In genomic region chr5:132915681-132916080, GRCh38 we compare ENCODE assay signal across 1 cellular context.
TF ChIP-seq lines count a peak whose summit lies in the region.

No MANE protein-coding gene starts in this region.

TF ChIP-seq in GM12878, 131 proteins besides CTCF, POLR2A, EP300 and RAD21:
- TF ChIP-seq ZNF24 (IDR thresholded peaks at IDR 0.05), result no peak
- no peak for TF ChIP-seq SPI1 (IDR thresholded peaks at IDR 0.05; ENCODE audit: borderline replicate concordance, insufficient read depth, low read depth, low read length)
- TF ChIP-seq MEF2B (IDR thresholded peaks at IDR 0.05; ENCODE audit: partially characterized antibody, poor library complexity, severe bottlenecking), result no peak
- TF ChIP-seq PAX8 (IDR thresholded peaks at IDR 0.05), result no peak
- TF ChIP-seq MTA2 (IDR thresholded peaks at IDR 0.05; ENCODE audit: low read depth), result no peak
- no peak for TF ChIP-seq CREM (IDR thresholded peaks at IDR 0.05; ENCODE audit: low read depth)
- no peak for TF ChIP-seq CBFB (IDR thresholded peaks at IDR 0.05; ENCODE audit: low read depth)
- no peak for TF ChIP-seq ZBTB33 (IDR thresholded peaks at IDR 0.05)
- no peak for TF ChIP-seq NRF1 (conservative IDR thresholded peaks at IDR 0.05; ENCODE audit: low read depth, low read length)
- TF ChIP-seq HSF1 (IDR thresholded peaks at IDR 0.05; ENCODE audit: low read depth, low read length), result no peak
- no peak for TF ChIP-seq CHD2 (IDR thresholded peaks at IDR 0.05; ENCODE audit: borderline replicate concordance, low read depth, low read length)
- TF ChIP-seq ELK1 (IDR thresholded peaks at IDR 0.05; ENCODE audit: low read depth, low read length), result no peak
